ENCODE assay signal across 10 cellular contexts in genomic region chr3:112635674-112636073, GRCh38.
DNase-seq lines count a peak whose midpoint lies in the region; ATAC-seq and TF ChIP-seq lines count a peak whose summit lies in the region.
"Had no signal": no experiment of that assay in that cellular context is flagged by ENCODE, and none has a peak within 500 bp of the region (broad histone marks: within the 10 kb centered on the region; RNA-seq: fewer than 3 reads in every experiment).

No MANE protein-coding gene starts in this region.

- no peaks in the 10 kb centered on the region for H3K36me3 ChIP-seq in rectal smooth muscle tissue (ENCODE audit: control insufficient read depth, insufficient read depth, low read length)

- peaks cover 56% of the 10 kb centered on the region for H3K4me1 ChIP-seq in rectal smooth muscle tissue (ENCODE audit: control insufficient read depth, insufficient read depth, low read length)

- H3K27ac ChIP-seq in rectal smooth muscle tissue (ENCODE audit: low read depth, low read length) = peak overlapping the region; percentile 86

- H3K4me3 ChIP-seq in foreskin fibroblast (ENCODE audit: low read depth in 1 of 2, low read length in 2 of 2) (peak overlapping the region; percentile 66 to 73), rectal smooth muscle tissue (ENCODE audit: low read length) (peak overlapping the region; percentile 66)

- no peak for TF ChIP-seq CTCF in foreskin fibroblast (IDR thresholded peaks at IDR 0.05; ENCODE audit: low read depth, low read length)

- ATAC-seq in GM19452 (IDR thresholded peaks at IDR 0.05; ENCODE audit: unreplicated experiment) (no peak), GM21737 (IDR thresholded peaks at IDR 0.05; ENCODE audit: unreplicated experiment) (no peak)
- ATAC-seq: activated naive CD8-positive, alpha-beta T cell treated with anti-CD3 and anti-CD28 coated beads, Interleukin-2, amount 50 U/mL, for 24 hours had no signal

- no peak overlapping the region for H3K9ac ChIP-seq in rectal smooth muscle tissue (ENCODE audit: low read length)

- no peaks in the 10 kb centered on the region for H3K27me3 ChIP-seq in rectal smooth muscle tissue (ENCODE audit: control insufficient read depth, insufficient read depth, low read length)

- DNase-seq in EH (ENCODE audit: low read depth) (peak; percentile 89), T1000 (lab: John Stamatoyannopoulos, UW) (peak; percentile 30), foreskin fibroblast (peak; percentile 84 to 88), HPDE6-E6E7 (ENCODE audit: extremely low spot score) (no peak), NCI-H510A (lab: John Stamatoyannopoulos, UW) (no peak)
- DNase-seq: activated naive CD8-positive, alpha-beta T cell treated with anti-CD3 and anti-CD28 coated beads, Interleukin-2, amount 50 U/mL, for 24 hours; Karpas-422 had no signal

Comparison
In these comparisons a context has a peak if more than half of its experiments do, and no peak if none do; other contexts are left out.
1. DNase-seq: peak in EH (single experiment), T1000 (single experiment) and foreskin fibroblast (2 of 2); none in HPDE6-E6E7 (single experiment) and NCI-H510A (single experiment).